ENCODE assay signal across 1 cellular context in the genomic region with DNA sequence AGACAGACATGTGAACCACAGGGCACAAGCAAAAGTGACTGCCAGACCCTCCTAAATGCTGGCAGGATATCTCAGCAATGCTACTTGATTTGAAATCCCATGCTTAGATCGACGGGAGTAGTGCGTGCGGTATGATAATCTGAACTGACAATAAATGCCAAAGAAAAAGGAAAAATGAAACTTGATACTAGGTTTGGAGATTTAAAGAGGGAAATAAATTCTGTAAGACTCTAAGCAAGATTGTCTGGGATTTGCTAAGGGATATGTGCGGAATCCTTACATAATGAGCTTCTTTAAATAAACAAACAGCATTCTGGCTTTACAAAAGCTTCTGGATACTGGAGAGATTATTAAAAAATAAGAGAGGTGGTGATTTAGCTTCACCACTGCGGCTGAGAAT.
TF ChIP-seq lines count a peak whose summit lies in the region.

No MANE protein-coding gene starts in this region.

TF ChIP-seq in HEK293, 187 proteins besides CTCF, POLR2A, EP300 and RAD21 (continued from another document and continues in another):
- TF ChIP-seq, protein P1, sequence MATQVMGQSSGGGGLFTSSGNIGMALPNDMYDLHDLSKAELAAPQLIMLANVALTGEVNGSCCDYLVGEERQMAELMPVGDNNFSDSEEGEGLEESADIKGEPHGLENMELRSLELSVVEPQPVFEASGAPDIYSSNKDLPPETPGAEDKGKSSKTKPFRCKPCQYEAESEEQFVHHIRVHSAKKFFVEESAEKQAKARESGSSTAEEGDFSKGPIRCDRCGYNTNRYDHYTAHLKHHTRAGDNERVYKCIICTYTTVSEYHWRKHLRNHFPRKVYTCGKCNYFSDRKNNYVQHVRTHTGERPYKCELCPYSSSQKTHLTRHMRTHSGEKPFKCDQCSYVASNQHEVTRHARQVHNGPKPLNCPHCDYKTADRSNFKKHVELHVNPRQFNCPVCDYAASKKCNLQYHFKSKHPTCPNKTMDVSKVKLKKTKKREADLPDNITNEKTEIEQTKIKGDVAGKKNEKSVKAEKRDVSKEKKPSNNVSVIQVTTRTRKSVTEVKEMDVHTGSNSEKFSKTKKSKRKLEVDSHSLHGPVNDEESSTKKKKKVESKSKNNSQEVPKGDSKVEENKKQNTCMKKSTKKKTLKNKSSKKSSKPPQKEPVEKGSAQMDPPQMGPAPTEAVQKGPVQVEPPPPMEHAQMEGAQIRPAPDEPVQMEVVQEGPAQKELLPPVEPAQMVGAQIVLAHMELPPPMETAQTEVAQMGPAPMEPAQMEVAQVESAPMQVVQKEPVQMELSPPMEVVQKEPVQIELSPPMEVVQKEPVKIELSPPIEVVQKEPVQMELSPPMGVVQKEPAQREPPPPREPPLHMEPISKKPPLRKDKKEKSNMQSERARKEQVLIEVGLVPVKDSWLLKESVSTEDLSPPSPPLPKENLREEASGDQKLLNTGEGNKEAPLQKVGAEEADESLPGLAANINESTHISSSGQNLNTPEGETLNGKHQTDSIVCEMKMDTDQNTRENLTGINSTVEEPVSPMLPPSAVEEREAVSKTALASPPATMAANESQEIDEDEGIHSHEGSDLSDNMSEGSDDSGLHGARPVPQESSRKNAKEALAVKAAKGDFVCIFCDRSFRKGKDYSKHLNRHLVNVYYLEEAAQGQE (tag by site-specific recombination; IDR thresholded peaks at IDR 0.05): no peak
- no peak for TF ChIP-seq ZNF423 (tag by site-specific recombination; IDR thresholded peaks at IDR 0.05)
- TF ChIP-seq PRDM1 (tag by site-specific recombination; IDR thresholded peaks at IDR 0.05): no peak
- TF ChIP-seq RBAK (tag by site-specific recombination; IDR thresholded peaks at IDR 0.05): no peak
- TF ChIP-seq OVOL3 (tag by site-specific recombination; IDR thresholded peaks at IDR 0.05): 0 out of 2 replicates have a peak, but pooled peaks have one; percentile 22
- TF ChIP-seq MYNN (tag by site-specific recombination; IDR thresholded peaks at IDR 0.05; ENCODE audit: borderline replicate concordance): no peak
- no peak for TF ChIP-seq ZNF585B (tag by site-specific recombination; IDR thresholded peaks at IDR 0.05)
- TF ChIP-seq ZBTB17 (tag by site-specific recombination; IDR thresholded peaks at IDR 0.05): no peak
- no peak for TF ChIP-seq ZNF626 (tag by site-specific recombination; IDR thresholded peaks at IDR 0.05)
- TF ChIP-seq ZNF555 (tag by site-specific recombination; conservative IDR thresholded peaks at IDR 0.05): no peak
- TF ChIP-seq, protein P2, sequence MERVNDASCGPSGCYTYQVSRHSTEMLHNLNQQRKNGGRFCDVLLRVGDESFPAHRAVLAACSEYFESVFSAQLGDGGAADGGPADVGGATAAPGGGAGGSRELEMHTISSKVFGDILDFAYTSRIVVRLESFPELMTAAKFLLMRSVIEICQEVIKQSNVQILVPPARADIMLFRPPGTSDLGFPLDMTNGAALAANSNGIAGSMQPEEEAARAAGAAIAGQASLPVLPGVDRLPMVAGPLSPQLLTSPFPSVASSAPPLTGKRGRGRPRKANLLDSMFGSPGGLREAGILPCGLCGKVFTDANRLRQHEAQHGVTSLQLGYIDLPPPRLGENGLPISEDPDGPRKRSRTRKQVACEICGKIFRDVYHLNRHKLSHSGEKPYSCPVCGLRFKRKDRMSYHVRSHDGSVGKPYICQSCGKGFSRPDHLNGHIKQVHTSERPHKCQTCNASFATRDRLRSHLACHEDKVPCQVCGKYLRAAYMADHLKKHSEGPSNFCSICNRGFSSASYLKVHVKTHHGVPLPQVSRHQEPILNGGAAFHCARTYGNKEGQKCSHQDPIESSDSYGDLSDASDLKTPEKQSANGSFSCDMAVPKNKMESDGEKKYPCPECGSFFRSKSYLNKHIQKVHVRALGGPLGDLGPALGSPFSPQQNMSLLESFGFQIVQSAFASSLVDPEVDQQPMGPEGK (tag by site-specific recombination; IDR thresholded peaks at IDR 0.05): no peak
- TF ChIP-seq, protein P3, sequence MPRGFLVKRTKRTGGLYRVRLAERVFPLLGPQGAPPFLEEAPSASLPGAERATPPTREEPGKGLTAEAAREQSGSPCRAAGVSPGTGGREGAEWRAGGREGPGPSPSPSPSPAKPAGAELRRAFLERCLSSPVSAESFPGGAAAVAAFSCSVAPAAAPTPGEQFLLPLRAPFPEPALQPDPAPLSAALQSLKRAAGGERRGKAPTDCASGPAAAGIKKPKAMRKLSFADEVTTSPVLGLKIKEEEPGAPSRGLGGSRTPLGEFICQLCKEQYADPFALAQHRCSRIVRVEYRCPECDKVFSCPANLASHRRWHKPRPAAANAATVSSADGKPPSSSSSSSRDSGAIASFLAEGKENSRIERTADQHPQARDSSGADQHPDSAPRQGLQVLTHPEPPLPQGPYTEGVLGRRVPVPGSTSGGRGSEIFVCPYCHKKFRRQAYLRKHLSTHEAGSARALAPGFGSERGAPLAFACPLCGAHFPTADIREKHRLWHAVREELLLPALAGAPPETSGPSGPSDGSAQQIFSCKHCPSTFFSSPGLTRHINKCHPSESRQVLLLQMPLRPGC (tag by site-specific recombination; IDR thresholded peaks at IDR 0.05): no peak
- TF ChIP-seq GFI1B (tag by site-specific recombination; IDR thresholded peaks at IDR 0.05): peak; percentile 23; the same call in 1 of the 2 replicates
- TF ChIP-seq SETDB1 (IDR thresholded peaks at IDR 0.05; ENCODE audit: insufficient read length, low read length): no peak
- TF ChIP-seq, protein P4, sequence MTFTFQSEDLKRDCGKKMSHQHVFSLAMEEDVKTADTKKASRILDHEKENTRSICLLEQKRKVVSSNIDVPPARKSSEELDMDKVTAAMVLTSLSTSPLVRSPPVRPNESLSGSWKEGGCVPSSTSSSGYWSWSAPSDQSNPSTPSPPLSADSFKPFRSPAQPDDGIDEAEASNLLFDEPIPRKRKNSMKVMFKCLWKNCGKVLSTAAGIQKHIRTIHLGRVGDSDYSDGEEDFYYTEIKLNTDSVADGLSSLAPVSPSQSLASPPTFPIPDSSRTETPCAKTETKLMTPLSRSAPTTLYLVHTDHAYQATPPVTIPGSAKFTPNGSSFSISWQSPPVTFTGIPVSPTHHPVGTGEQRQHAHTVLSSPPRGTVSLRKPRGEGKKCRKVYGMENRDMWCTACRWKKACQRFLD (tag by site-specific recombination; IDR thresholded peaks at IDR 0.05): no peak
- TF ChIP-seq ZNF366 (tag by site-specific recombination; conservative IDR thresholded peaks at IDR 0.05): no peak
- TF ChIP-seq, protein P5, sequence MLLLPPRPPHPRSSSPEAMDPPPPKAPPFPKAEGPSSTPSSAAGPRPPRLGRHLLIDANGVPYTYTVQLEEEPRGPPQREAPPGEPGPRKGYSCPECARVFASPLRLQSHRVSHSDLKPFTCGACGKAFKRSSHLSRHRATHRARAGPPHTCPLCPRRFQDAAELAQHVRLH (tag by site-specific recombination; IDR thresholded peaks at IDR 0.05): no peak
- TF ChIP-seq, protein P6, sequence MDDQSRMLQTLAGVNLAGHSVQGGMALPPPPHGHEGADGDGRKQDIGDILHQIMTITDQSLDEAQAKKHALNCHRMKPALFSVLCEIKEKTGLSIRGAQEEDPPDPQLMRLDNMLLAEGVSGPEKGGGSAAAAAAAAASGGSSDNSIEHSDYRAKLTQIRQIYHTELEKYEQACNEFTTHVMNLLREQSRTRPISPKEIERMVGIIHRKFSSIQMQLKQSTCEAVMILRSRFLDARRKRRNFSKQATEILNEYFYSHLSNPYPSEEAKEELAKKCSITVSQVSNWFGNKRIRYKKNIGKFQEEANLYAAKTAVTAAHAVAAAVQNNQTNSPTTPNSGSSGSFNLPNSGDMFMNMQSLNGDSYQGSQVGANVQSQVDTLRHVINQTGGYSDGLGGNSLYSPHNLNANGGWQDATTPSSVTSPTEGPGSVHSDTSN (CRISPR knock-in tag; IDR thresholded peaks at IDR 0.05): no peak
- no peak for TF ChIP-seq ZNF571 (tag by site-specific recombination; IDR thresholded peaks at IDR 0.05)
- no peak for TF ChIP-seq ZNF610 (tag by site-specific recombination; IDR thresholded peaks at IDR 0.05; ENCODE audit: borderline replicate concordance)
- TF ChIP-seq ZNF560 (tag by site-specific recombination; IDR thresholded peaks at IDR 0.05; ENCODE audit: borderline replicate concordance): no peak
- no peak for TF ChIP-seq ZNF473 (tag by site-specific recombination; IDR thresholded peaks at IDR 0.05)
- no peak for TF ChIP-seq ZNF292 (tag by site-specific recombination; IDR thresholded peaks at IDR 0.05; ENCODE audit: borderline replicate concordance, low read depth)
- TF ChIP-seq, protein P7, sequence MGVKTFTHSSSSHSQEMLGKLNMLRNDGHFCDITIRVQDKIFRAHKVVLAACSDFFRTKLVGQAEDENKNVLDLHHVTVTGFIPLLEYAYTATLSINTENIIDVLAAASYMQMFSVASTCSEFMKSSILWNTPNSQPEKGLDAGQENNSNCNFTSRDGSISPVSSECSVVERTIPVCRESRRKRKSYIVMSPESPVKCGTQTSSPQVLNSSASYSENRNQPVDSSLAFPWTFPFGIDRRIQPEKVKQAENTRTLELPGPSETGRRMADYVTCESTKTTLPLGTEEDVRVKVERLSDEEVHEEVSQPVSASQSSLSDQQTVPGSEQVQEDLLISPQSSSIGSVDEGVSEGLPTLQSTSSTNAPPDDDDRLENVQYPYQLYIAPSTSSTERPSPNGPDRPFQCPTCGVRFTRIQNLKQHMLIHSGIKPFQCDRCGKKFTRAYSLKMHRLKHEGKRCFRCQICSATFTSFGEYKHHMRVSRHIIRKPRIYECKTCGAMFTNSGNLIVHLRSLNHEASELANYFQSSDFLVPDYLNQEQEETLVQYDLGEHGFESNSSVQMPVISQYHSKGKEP (tag by site-specific recombination; IDR thresholded peaks at IDR 0.05): 0 out of 2 replicates have a peak, but pooled peaks have one; percentile 12
- TF ChIP-seq TRIM28 (IDR thresholded peaks at IDR 0.05; ENCODE audit: borderline replicate concordance, low read length): no peak
- no peak for TF ChIP-seq ZNF311 (tag by site-specific recombination; IDR thresholded peaks at IDR 0.05; ENCODE audit: borderline replicate concordance)
- TF ChIP-seq MZF1 (tag by site-specific recombination; IDR thresholded peaks at IDR 0.05; ENCODE audit: borderline replicate concordance): no peak
- TF ChIP-seq, protein P8, sequence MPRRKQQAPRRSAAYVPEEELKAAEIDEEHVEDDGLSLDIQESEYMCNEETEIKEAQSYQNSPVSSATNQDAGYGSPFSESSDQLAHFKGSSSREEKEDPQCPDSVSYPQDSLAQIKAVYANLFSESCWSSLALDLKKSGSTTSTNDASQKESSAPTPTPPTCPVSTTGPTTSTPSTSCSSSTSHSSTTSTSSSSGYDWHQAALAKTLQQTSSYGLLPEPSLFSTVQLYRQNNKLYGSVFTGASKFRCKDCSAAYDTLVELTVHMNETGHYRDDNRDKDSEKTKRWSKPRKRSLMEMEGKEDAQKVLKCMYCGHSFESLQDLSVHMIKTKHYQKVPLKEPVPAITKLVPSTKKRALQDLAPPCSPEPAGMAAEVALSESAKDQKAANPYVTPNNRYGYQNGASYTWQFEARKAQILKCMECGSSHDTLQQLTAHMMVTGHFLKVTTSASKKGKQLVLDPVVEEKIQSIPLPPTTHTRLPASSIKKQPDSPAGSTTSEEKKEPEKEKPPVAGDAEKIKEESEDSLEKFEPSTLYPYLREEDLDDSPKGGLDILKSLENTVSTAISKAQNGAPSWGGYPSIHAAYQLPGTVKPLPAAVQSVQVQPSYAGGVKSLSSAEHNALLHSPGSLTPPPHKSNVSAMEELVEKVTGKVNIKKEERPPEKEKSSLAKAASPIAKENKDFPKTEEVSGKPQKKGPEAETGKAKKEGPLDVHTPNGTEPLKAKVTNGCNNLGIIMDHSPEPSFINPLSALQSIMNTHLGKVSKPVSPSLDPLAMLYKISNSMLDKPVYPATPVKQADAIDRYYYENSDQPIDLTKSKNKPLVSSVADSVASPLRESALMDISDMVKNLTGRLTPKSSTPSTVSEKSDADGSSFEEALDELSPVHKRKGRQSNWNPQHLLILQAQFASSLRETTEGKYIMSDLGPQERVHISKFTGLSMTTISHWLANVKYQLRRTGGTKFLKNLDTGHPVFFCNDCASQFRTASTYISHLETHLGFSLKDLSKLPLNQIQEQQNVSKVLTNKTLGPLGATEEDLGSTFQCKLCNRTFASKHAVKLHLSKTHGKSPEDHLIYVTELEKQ (tag by site-specific recombination; IDR thresholded peaks at IDR 0.05; ENCODE audit: borderline replicate concordance): no peak
- TF ChIP-seq, protein P9, sequence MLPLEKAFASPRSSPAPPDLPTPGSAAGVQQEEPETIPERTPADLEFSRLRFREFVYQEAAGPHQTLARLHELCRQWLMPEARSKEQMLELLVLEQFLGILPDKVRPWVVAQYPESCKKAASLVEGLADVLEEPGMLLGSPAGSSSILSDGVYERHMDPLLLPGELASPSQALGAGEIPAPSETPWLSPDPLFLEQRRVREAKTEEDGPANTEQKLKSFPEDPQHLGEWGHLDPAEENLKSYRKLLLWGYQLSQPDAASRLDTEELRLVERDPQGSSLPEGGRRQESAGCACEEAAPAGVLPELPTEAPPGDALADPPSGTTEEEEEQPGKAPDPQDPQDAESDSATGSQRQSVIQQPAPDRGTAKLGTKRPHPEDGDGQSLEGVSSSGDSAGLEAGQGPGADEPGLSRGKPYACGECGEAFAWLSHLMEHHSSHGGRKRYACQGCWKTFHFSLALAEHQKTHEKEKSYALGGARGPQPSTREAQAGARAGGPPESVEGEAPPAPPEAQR (tag by site-specific recombination; IDR thresholded peaks at IDR 0.05): no peak
- peak; percentile 86 for TF ChIP-seq ZNF843 (tag by site-specific recombination; IDR thresholded peaks at IDR 0.05)
- TF ChIP-seq ZNF391 (tag by site-specific recombination; IDR thresholded peaks at IDR 0.05; ENCODE audit: borderline replicate concordance, low read depth): no peak
- TF ChIP-seq, protein P10, sequence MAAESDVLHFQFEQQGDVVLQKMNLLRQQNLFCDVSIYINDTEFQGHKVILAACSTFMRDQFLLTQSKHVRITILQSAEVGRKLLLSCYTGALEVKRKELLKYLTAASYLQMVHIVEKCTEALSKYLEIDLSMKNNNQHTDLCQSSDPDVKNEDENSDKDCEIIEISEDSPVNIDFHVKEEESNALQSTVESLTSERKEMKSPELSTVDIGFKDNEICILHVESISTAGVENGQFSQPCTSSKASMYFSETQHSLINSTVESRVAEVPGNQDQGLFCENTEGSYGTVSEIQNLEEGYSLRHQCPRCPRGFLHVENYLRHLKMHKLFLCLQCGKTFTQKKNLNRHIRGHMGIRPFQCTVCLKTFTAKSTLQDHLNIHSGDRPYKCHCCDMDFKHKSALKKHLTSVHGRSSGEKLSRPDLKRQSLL (tag by site-specific recombination; IDR thresholded peaks at IDR 0.05): no peak
- TF ChIP-seq, protein P11, sequence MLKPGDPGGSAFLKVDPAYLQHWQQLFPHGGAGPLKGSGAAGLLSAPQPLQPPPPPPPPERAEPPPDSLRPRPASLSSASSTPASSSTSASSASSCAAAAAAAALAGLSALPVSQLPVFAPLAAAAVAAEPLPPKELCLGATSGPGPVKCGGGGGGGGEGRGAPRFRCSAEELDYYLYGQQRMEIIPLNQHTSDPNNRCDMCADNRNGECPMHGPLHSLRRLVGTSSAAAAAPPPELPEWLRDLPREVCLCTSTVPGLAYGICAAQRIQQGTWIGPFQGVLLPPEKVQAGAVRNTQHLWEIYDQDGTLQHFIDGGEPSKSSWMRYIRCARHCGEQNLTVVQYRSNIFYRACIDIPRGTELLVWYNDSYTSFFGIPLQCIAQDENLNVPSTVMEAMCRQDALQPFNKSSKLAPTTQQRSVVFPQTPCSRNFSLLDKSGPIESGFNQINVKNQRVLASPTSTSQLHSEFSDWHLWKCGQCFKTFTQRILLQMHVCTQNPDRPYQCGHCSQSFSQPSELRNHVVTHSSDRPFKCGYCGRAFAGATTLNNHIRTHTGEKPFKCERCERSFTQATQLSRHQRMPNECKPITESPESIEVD (tag by site-specific recombination; IDR thresholded peaks at IDR 0.05): peak; percentile 64
- 0 out of 2 replicates have a peak, but pooled peaks have one; percentile 47 for TF ChIP-seq ZEB2 (tag by site-specific recombination; IDR thresholded peaks at IDR 0.05)
